ENCODE assay signal across 26 cellular contexts in the genomic region with DNA sequence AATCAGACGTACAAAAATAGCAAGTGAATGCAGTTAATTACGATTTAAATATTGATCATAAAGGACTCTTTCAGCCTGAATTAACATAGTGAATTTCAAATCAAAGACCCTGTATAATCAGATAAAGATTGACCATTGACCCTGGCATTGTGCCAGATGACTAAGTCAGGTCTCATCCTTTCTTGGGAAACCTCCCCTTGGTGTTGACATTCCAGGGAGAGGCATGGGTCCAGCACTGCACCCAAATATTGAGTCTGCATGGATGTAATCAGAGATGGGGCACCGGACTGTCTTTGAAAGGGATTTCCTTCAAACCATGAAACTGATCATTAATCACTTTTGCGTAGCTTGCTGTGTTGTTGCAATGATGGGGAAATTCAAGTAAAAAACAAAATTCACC.
DNase-seq lines count a peak whose midpoint lies in the region; ATAC-seq and TF ChIP-seq lines count a peak whose summit lies in the region.
"Had no signal": no experiment of that assay in that cellular context is flagged by ENCODE, and none has a peak within 500 bp of the region (broad histone marks: within the 10 kb centered on the region; RNA-seq: fewer than 3 reads in every experiment).

No MANE protein-coding gene starts in this region.

- H3K4me3 ChIP-seq in esophagus muscularis mucosa, result no peak overlapping the region
- H3K4me3 ChIP-seq: BLaER1, PC-9, SK-N-MC had no signal

- no peaks in the 10 kb centered on the region for H3K9me3 ChIP-seq in CD4-positive, alpha-beta T cell (ENCODE audit: control insufficient read depth, low read length)
- no peaks in the 10 kb centered on the region for H3K9me3 ChIP-seq in esophagus muscularis mucosa
- H3K9me3 ChIP-seq: BLaER1 had no signal

- no peak overlapping the region for H3K4me3 Mint-ChIP-seq in CD4-positive, alpha-beta T cell
- no peak overlapping the region for H3K4me3 Mint-ChIP-seq in mesothelial cell of epicardium
- H3K4me3 Mint-ChIP-seq: CD4-positive, CD25-positive, alpha-beta regulatory T cell had no signal

- peaks cover 73% of the 10 kb centered on the region for H3K4me1 Mint-ChIP-seq in CD4-positive, alpha-beta T cell (ENCODE audit: low read depth)
- peaks cover 44% of the 10 kb centered on the region for H3K4me1 Mint-ChIP-seq in mesothelial cell of epicardium

- no peak for TF ChIP-seq POLR2A in esophagus muscularis mucosa (IDR thresholded peaks at IDR 0.05; ENCODE audit: low read depth)

- POLR2A ChIA-PET in CD4-positive, alpha-beta T cell (lab: Charles Lee), result interaction anchor here (9.7 to 12.0 kb wide), 2 partner anchors 54 to 156 kb away, joined by 167 to 324 read pairs; no protein-coding TSS in a partner anchor
- POLR2A ChIA-PET in RWPE1 (lab: Yijun Ruan, JAX; ENCODE audit: low non-redundant PET), result no interaction called here

- no peaks in the 10 kb centered on the region for H3K27me3 Mint-ChIP-seq in CD4-positive, alpha-beta T cell
- peaks cover 46% of the 10 kb centered on the region for H3K27me3 Mint-ChIP-seq in mesothelial cell of epicardium (ENCODE audit: low read depth)
- H3K27me3 Mint-ChIP-seq: CD4-positive, CD25-positive, alpha-beta regulatory T cell had no signal

- H3K4me1 ChIP-seq in esophagus muscularis mucosa, result no peaks in the 10 kb centered on the region

- no peak overlapping the region for H3K27ac ChIP-seq in CD4-positive, alpha-beta T cell (ENCODE audit: low read depth, low read length)
- H3K27ac ChIP-seq in RWPE1, result no peak overlapping the region
- H3K27ac ChIP-seq in esophagus muscularis mucosa (replicated peaks in 1 of 4), result no peak overlapping the region
- H3K27ac ChIP-seq: BLaER1, KMS-11, PC-9, SK-N-MC had no signal

- no peaks in the 10 kb centered on the region for H3K36me3 ChIP-seq in esophagus muscularis mucosa
- H3K36me3 ChIP-seq: BLaER1 had no signal

- H3K27me3 ChIP-seq in CD4-positive, alpha-beta T cell (ENCODE audit: control insufficient read depth, insufficient read depth, low read length), result no peaks in the 10 kb centered on the region
- peaks cover 0 to 34% (median 0%) of the 10 kb centered on the region in 4 donors for H3K27me3 ChIP-seq in esophagus muscularis mucosa
- H3K27me3 ChIP-seq: BLaER1 had no signal

- no peak for TF ChIP-seq EP300 in esophagus muscularis mucosa (IDR thresholded peaks at IDR 0.05)

- H3K27ac Mint-ChIP-seq in CD4-positive, alpha-beta T cell, result peak overlapping the region; percentile 92
- no peak overlapping the region for H3K27ac Mint-ChIP-seq in mesothelial cell of epicardium

- H3K36me3 Mint-ChIP-seq in CD4-positive, alpha-beta T cell (ENCODE audit: low read depth), result peaks cover 6% of the 10 kb centered on the region
- H3K36me3 Mint-ChIP-seq in mesothelial cell of epicardium, result no peaks in the 10 kb centered on the region
- H3K36me3 Mint-ChIP-seq: CD4-positive, CD25-positive, alpha-beta regulatory T cell had no signal

- no peak for ATAC-seq in CD4-positive, alpha-beta T cell (ENCODE audit: poor library complexity)
- ATAC-seq in HG02852 (IDR thresholded peaks at IDR 0.05; ENCODE audit: unreplicated experiment), result no peak

- no peak for TF ChIP-seq CTCF in CD4-positive, alpha-beta T cell (IDR thresholded peaks at IDR 0.05)
- TF ChIP-seq CTCF in RWPE1 (conservative IDR thresholded peaks at IDR 0.05; ENCODE audit: low read depth) (no peak), esophagus muscularis mucosa (IDR thresholded peaks at IDR 0.05) (no peak), mesothelial cell of epicardium (IDR thresholded peaks at IDR 0.05; ENCODE audit: unreplicated experiment) (no peak)

- DNase-seq in CD4-positive, alpha-beta T cell, result no peak
- peak; percentile 6 for DNase-seq in ELR (ENCODE audit: low read depth)
- peak; percentile 60 for DNase-seq in RWPE1 (ENCODE audit: low spot score)
- peak; percentile 31 for DNase-seq in esophagus muscularis mucosa (ENCODE audit: extremely low spot score)
- DNase-seq in NCI-H1930 (lab: John Stamatoyannopoulos, UW), result no peak
- no peak for DNase-seq in NCI-H524 treated with DMSO at 0.1 percent for 48 hours (lab: John Stamatoyannopoulos, UW)
- no peak for DNase-seq in mesothelial cell of epicardium (ENCODE audit: low spot score in 2 of 2, unreplicated experiment in 2 of 2)
- DNase-seq: CD4-positive, CD25-positive, alpha-beta regulatory T cell; COR-L47; EL; GF-D8; HCEC 1CT; IMR-90; NCI-H1092; NCI-H1417 treated with DMSO at 0.1 percent for 48 hours; NCI-H1694 treated with DMSO at 0.1 percent for 48 hours; NCI-H2081 treated with DMSO at 0.1 percent for 48 hours; NCI-H2171; NCI-H345; NCI-H510A treated with DMSO at 0.1 percent for 48 hours; PC-9; SIG-M5 had no signal

- no peaks in the 10 kb centered on the region for H3K9me3 Mint-ChIP-seq in CD4-positive, alpha-beta T cell
- no peaks in the 10 kb centered on the region for H3K9me3 Mint-ChIP-seq in mesothelial cell of epicardium
- H3K9me3 Mint-ChIP-seq: CD4-positive, CD25-positive, alpha-beta regulatory T cell had no signal

- CTCF ChIA-PET in CD4-positive, alpha-beta T cell (lab: Charles Lee), result no interaction called here
- CTCF ChIA-PET in RWPE1 (lab: Yijun Ruan, JAX), result interaction anchor here (0.6 kb wide), 1 partner anchor 1186 kb away, joined by 3 read pairs; no protein-coding TSS in a partner anchor

- 77% methylated on average over 4 of the region's 4 CpGs for WGBS in esophagus muscularis mucosa

- intact Hi-C loops in CD4-positive, alpha-beta T cell (cut with DNase I, micrococcal nuclease), result loop anchor here in 1 of 2 experiments (10.0 kb wide), 1 partner anchor 949 kb away; no protein-coding TSS in a partner anchor
- intact Hi-C loops in esophagus muscularis mucosa (cut with DNase I), result no loop called here

Comparison
In these comparisons a context has a peak if more than half of its experiments do, and no peak if none do; other contexts are left out.
1. DNase-seq: peak in ELR (single experiment), RWPE1 (single experiment) and esophagus muscularis mucosa (single experiment); none in CD4-positive, alpha-beta T cell (0 of 10), NCI-H1930 (0 of 2), NCI-H524 treated with DMSO at 0.1 percent for 48 hours (single experiment) and mesothelial cell of epicardium (0 of 2).